In the genomic region with DNA sequence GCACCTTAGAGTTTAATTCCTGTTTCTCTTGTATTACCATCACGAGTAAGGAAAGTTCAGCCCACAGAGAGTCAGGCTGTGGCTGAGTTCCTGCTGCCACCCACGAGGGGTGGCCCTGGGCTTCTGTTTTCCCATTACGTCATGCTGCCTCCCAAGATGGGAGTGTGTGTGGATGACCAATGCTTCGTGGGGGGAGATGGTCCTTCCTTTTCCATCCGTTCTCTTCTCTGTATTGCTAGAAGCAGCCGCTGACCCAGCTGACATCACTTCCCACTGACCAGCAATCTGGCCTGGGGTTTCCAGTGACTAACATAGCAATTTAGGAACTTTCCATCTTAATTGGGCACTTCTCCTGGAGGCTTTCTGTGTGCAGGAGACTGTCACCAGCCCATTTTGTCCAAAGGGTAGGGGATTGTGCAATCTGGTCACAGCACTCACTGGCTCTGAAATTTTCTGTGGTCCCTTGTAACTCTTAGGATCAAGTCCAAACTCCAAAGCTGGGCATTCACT, we compare ENCODE assay signal across 8 cellular contexts. TPM values are rescaled to one million over a fixed set of nuclear protein-coding genes. Genes with fewer than 3 reads are reported as not detected.
DNase-seq lines count a peak whose midpoint lies in the region; TF ChIP-seq lines count a peak whose summit lies in the region.

No MANE protein-coding gene starts in this region.

- no peak for TF ChIP-seq EP300 in suprapubic skin (IDR thresholded peaks at IDR 0.05)

- H3K9me3 ChIP-seq in suprapubic skin: no peaks in the 10 kb centered on the region

- H3K4me1 ChIP-seq in ACC112 (ENCODE audit: control insufficient read depth, insufficient read depth, low read length, unreplicated experiment) (peaks cover 19% of the 10 kb centered on the region), suprapubic skin (peaks cover 13% of the 10 kb centered on the region)

- no peaks in the 10 kb centered on the region for H3K27me3 Mint-ChIP-seq in HFFc6 (ENCODE audit: insufficient read depth)

- H3K9me3 Mint-ChIP-seq in HFFc6: peaks cover 6% of the 10 kb centered on the region

- TF ChIP-seq CTCF in HFFc6 (IDR thresholded peaks at IDR 0.05) (no peak), astrocyte of the cerebellum (IDR thresholded peaks at IDR 0.05; ENCODE audit: low read depth, low read length, missing control alignments) (no peak), suprapubic skin (IDR thresholded peaks at IDR 0.05) (no peak)

- H3K27ac Mint-ChIP-seq in HFFc6: peak overlapping the region; percentile 98

- WGBS in suprapubic skin: 32% methylated on average over 6 of the region's 6 CpGs

- TF ChIP-seq POLR2A in suprapubic skin (IDR thresholded peaks at IDR 0.05): no peak

- H3K27ac ChIP-seq in ACC112 (ENCODE audit: low read depth, low read length) (peak overlapping the region; percentile 91), layer of hippocampus (ENCODE audit: low read depth, low read length) (peak overlapping the region; percentile 54), suprapubic skin (peak overlapping the region; percentile 71)

- DNase-seq in HFFc6 (peak; percentile 94), astrocyte of the cerebellum (ENCODE audit: low read depth) (peak; percentile 91), suprapubic skin (ENCODE audit: low spot score in 2 of 2) (peak in 1 of 2 donors; percentile 82), DMS79 treated with DMSO at 0.1 percent for 48 hours (lab: John Stamatoyannopoulos, UW) (no peak)
- DNase-seq in central memory CD4-positive, alpha-beta T cell: no peak
- no peak for DNase-seq in activated CD8-positive, alpha-beta memory T cell treated with anti-CD3 and anti-CD28 coated beads, Interleukin-2, amount 50 U/mL, for 4 hours

- H3K79me2 ChIP-seq in ACC112 (ENCODE audit: control insufficient read depth, insufficient read depth, low read length, unreplicated experiment): peaks cover 52% of the 10 kb centered on the region

- H2AFZ ChIP-seq in ACC112 (ENCODE audit: low read length, unreplicated experiment): peak overlapping the region; percentile 3

- H3K36me3 ChIP-seq in ACC112 (ENCODE audit: insufficient read depth, low read length) (peaks cover 18% of the 10 kb centered on the region; the same call in 1 of the 2 replicates), suprapubic skin (peaks cover 8% of the 10 kb centered on the region)

- peaks cover 21% of the 10 kb centered on the region for H3K4me1 Mint-ChIP-seq in HFFc6 (ENCODE audit: low read depth)

- peak overlapping the region; percentile 77 for H3K4me3 Mint-ChIP-seq in HFFc6

- H3K27me3 ChIP-seq in ACC112 (ENCODE audit: insufficient read depth, low read length): no peaks in the 10 kb centered on the region
- no peaks in the 10 kb centered on the region for H3K27me3 ChIP-seq in layer of hippocampus (ENCODE audit: control insufficient read depth, insufficient read depth, low read length)
- H3K27me3 ChIP-seq in suprapubic skin: no peaks in the 10 kb centered on the region

- in situ Hi-C loops in astrocyte of the cerebellum (cut with HindIII; ENCODE audit: low sequenced_read_pairs): no loop called here

- H3K4me3 ChIP-seq in ACC112 (ENCODE audit: low read depth, low read length) (no peak overlapping the region), astrocyte of the cerebellum (ENCODE audit: low read depth, low read length) (no peak overlapping the region), suprapubic skin (no peak overlapping the region)

- peaks cover 13% of the 10 kb centered on the region for H3K36me3 Mint-ChIP-seq in HFFc6 (ENCODE audit: low read depth)

RNA-seq across cellular contexts. Expression of a gene that starts 9.3 kb away (rescaled TPM):
- 1 to 10 TPM; 2.6 to 4.4 (median 3.5) TPM for total RNA-seq in HFFc6 (2021; fragmentation: NEBNext Ultra II Directional; extraction: Animal tissue kit (Norgen Biotek cat#: 25700))
- total RNA-seq in suprapubic skin: 10 to 100 TPM in 1 of 4 donors, 1 to 10 TPM in 3; 3.6 to 13.6 (median 7.4) TPM

RNA-seq across cellular contexts. Expression of a gene that starts 32.4 kb away (rescaled TPM):
- 10 to 100 TPM; 16.1 to 21.8 (median 19.5) TPM for total RNA-seq in HFFc6 (2021; fragmentation: NEBNext Ultra II Directional; extraction: Animal tissue kit (Norgen Biotek cat#: 25700))
- 10 to 100 TPM; 36.4 to 49.1 (median 42.8) TPM for total RNA-seq in suprapubic skin

RNA-seq across cellular contexts. Expression of a gene that starts 58.5 kb away (rescaled TPM):
- 100 to 1,000 TPM; 161 to 176 (median 173) TPM for total RNA-seq in HFFc6 (2021; fragmentation: NEBNext Ultra II Directional; extraction: Animal tissue kit (Norgen Biotek cat#: 25700))
- total RNA-seq in suprapubic skin: 100 to 1,000 TPM in 1 of 4 donors, 10 to 100 TPM in 3; 51.7 to 101 (median 83.9) TPM

Comparison
In these comparisons a context has a peak if more than half of its experiments do, and no peak if none do; other contexts are left out.
1. DNase-seq: peak in HFFc6 (single experiment) and astrocyte of the cerebellum (single experiment); none in DMS79 treated with DMSO at 0.1 percent for 48 hours (single experiment), central memory CD4-positive, alpha-beta T cell (single experiment) and activated CD8-positive, alpha-beta memory T cell treated with anti-CD3 and anti-CD28 coated beads, Interleukin-2, amount 50 U/mL, for 4 hours (single experiment).
2. Peak in every context shown above with its lines, with median percentiles within 50 percentile points of each other: H3K27ac ChIP-seq.